8 cellular contexts compared by ENCODE assay signal in the genomic region with DNA sequence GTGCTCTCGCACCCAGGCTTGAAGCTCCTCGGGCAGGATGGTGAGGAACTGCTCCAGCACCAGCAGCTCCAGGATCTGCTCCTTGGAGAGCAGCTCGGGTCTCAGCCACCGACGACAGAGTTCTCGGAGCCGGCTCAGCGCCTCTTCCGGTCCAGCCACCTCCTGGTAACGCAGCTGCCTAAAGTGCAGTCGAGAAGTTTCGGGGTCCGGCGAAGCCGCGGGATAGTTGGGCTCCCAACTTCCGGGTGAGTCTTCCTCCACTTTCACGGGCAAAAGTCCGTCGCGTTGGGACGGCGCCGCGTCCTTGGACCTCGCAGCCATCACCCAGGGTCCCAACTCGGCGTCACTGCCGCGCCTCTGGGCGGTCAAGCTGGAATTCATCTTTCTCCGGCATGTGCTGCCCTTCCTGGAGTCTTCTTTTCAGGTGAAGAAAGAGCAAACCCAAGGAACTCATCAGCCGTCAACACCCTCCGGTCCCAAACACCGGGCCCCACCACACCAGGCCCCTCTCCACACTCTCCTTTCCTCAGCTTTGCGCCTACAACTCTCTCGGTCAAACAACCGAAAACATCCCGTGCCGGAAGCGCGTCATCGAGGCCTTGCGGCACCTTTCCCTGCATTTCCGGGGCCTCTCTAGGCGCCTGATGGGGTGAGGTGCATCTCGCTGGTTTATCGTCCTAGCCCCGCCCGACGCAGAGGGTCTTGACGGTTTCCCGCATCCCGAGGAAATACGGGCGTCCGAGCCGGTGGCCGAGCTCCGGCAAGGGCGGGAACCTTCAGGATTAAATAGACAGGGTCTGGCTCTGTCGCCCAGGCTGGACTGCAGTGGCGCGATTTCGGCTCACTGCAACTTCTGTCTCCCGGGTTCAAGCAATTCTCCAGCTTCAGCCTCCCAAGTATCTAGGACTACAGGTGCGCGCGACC. TPM values are rescaled to one million over a fixed set of nuclear protein-coding genes. Genes with fewer than 3 reads are reported as not detected.
DNase-seq lines count a peak whose midpoint lies in the region; ATAC-seq, FAIRE-seq and TF ChIP-seq lines count a peak whose summit lies in the region.

Gene ZNF394 (minus strand): TSS at position 569 of the 924 bp plus-strand sequence. CDS start 188 bp downstream, at position 381.

- DNase-seq in GM06990 (ENCODE audit: extremely low read depth, insufficient read length) (peak; percentile 87), NCI-H1417 (lab: John Stamatoyannopoulos, UW) (peak; percentile 94 to 96 (median 96)), T follicular helper cell (ENCODE audit: low read depth) (peak; percentile 83), adipocyte (ENCODE audit: low read depth) (peak; percentile 98), cardiac muscle cell (ENCODE audit: low read depth in 1 of 2, low spot score in 1 of 2) (peak; percentile 94), pancreas (peak; percentile 80 to 92 (median 88)), thyroid gland (peak; percentile 90 to 93)

- H3K27me3 ChIP-seq in GM06990 (replicated peaks; ENCODE audit: control insufficient read depth, insufficient read depth, low read length) (no peaks in the 10 kb centered on the region), adipocyte (replicated peaks; ENCODE audit: control insufficient read depth, insufficient read depth, low read length) (no peaks in the 10 kb centered on the region), cardiac muscle cell (no peaks in the 10 kb centered on the region), pancreas (no peaks in the 10 kb centered on the region), thyroid gland (no peaks in the 10 kb centered on the region)

- peak within 1 kb of the TSS; percentile 97 for H3K9ac ChIP-seq in adipocyte (ENCODE audit: low read length)

- FAIRE-seq in pancreas (lab: Jason Lieb, UNC), result no peak

- peaks cover 21% of the 10 kb centered on the region for H3K4me1 ChIP-seq in adipocyte (ENCODE audit: control insufficient read depth, insufficient read depth, low read length)
- H3K4me1 ChIP-seq in cardiac muscle cell (ENCODE audit: low read depth), result peaks cover 8% of the 10 kb centered on the region
- peaks cover 0 to 15% (median 13%) of the 10 kb centered on the region in 3 donors for H3K4me1 ChIP-seq in pancreas
- peaks cover 18 to 23% of the 10 kb centered on the region in 2 donors for H3K4me1 ChIP-seq in thyroid gland

- intact Hi-C loops in pancreas (cut with DNase I), result no loop called here
- intact Hi-C loops in thyroid gland (cut with DNase I), result no loop called here

- H3K27ac ChIP-seq in cardiac muscle cell, result peak within 1 kb of the TSS; percentile 89
- H3K27ac ChIP-seq in pancreas, result peak within 1 kb of the TSS; percentile 75 to 92 (median 86)
- peak within 1 kb of the TSS; percentile 69 to 89 (median 89) for H3K27ac ChIP-seq in thyroid gland

- H3K9me3 ChIP-seq in adipocyte (ENCODE audit: control insufficient read depth, low read length) (no peaks in the 10 kb centered on the region), cardiac muscle cell (ENCODE audit: low read depth) (no peaks in the 10 kb centered on the region), pancreas (no peaks in the 10 kb centered on the region), thyroid gland (no peaks in the 10 kb centered on the region)

- TF ChIP-seq POLR2A in thyroid gland (IDR thresholded peaks at IDR 0.05), result peak in 1 of 2 donors; percentile 67

- peak; percentile 50 for ATAC-seq in HG02610 (IDR thresholded peaks at IDR 0.05; ENCODE audit: unreplicated experiment)
- ATAC-seq in pancreas, result peak; percentile 57 to 77 (median 72)

- 0 to 1% methylated on average over 68 to 69 of the region's 69 CpGs for WGBS in pancreas, 2 donors
- 0 to 1% methylated on average over 28 to 30 of the region's 69 CpGs for WGBS in thyroid gland, 2 donors

- TF ChIP-seq CTCF in GM06990 (IDR thresholded peaks at IDR 0.05; ENCODE audit: insufficient read depth, low read length, poor library complexity, severe bottlenecking) (no peak), cardiac muscle cell (IDR thresholded peaks at IDR 0.05; ENCODE audit: low read depth, low read length) (no peak), pancreas (IDR thresholded peaks at IDR 0.05) (no peak), thyroid gland (IDR thresholded peaks at IDR 0.05) (peak in 1 of 6 experiments; percentile 8)

- H3K36me3 ChIP-seq in GM06990 (ENCODE audit: control insufficient read depth, insufficient read depth, low read length) (peaks cover 6% of the 10 kb centered on the region), adipocyte (ENCODE audit: control insufficient read depth, insufficient read depth, low read length, severe bottlenecking) (peaks cover 6% of the 10 kb centered on the region), cardiac muscle cell (no peaks in the 10 kb centered on the region), pancreas (peaks cover 0 to 3% (median 0%) of the 10 kb centered on the region in 3 donors), thyroid gland (peaks cover 13 to 23% of the 10 kb centered on the region in 2 donors)

- H3K4me3 ChIP-seq in GM06990 (replicated peaks; ENCODE audit: low read depth, low read length) (peak within 1 kb of the TSS; percentile 76), adipocyte (ENCODE audit: low read length) (peak within 1 kb of the TSS; percentile 100), cardiac muscle cell (peak within 1 kb of the TSS; percentile 86), pancreas (peak within 1 kb of the TSS; percentile 70 to 82 (median 82)), thyroid gland (replicated peaks in 1 of 3) (peak within 1 kb of the TSS; percentile 44 to 92 (median 84))

RNA-seq across cellular contexts. Expression of gene ZNF394, which starts in this region (rescaled TPM):
- total RNA-seq in cardiac muscle cell (17.3 and 32.0 TPM in 2 replicates), pancreas (10 to 100 TPM; 10.3 to 16.8 (median 13.2) TPM), thyroid gland (10 to 100 TPM; 39.5 to 61.4 (median 46.1) TPM)
- polyA plus RNA-seq in cardiac muscle cell (18.7 and 21.9 TPM in 2 replicates), pancreas (10 to 100 TPM; 15.6 to 15.9 TPM)

Comparison
In these comparisons a context has a peak if more than half of its experiments do, and no peak if none do; other contexts are left out.
1. Peak in every context shown above with its lines: DNase-seq, ATAC-seq, H3K4me3 ChIP-seq and H3K27ac ChIP-seq.